11 cellular contexts compared by ENCODE assay signal in genomic region chr1:235047331-235047871, GRCh38.
DNase-seq lines count a peak whose midpoint lies in the region; ATAC-seq, FAIRE-seq and TF ChIP-seq lines count a peak whose summit lies in the region.
"Had no signal": no experiment of that assay in that cellular context is flagged by ENCODE, and none has a peak within 500 bp of the region (broad histone marks: within the 10 kb centered on the region; RNA-seq: fewer than 3 reads in every experiment).

No MANE protein-coding gene starts in this region.

- H3K27ac ChIP-seq in astrocyte (ENCODE audit: low read depth, low read length): peak overlapping the region; percentile 71

- TF ChIP-seq CTCF in astrocyte (IDR thresholded peaks at IDR 0.05; ENCODE audit: insufficient read depth, low read depth, low read length) (no peak), type B pancreatic cell (conservative IDR thresholded peaks at IDR 0.05) (no peak)

- H3K36me3 Mint-ChIP-seq in activated T-cell treated with anti-CD3 and anti-CD28 coated beads, Interleukin-2, amount 50 U/mL, for 72 hours (ENCODE audit: insufficient read depth in 2 of 2): peaks cover 0 to 2% of the 10 kb centered on the region in 2 donors
- H3K36me3 Mint-ChIP-seq in astrocyte (ENCODE audit: low read depth, unreplicated experiment) (no peaks in the 10 kb centered on the region), memory B cell (no peaks in the 10 kb centered on the region), type B pancreatic cell (no peaks in the 10 kb centered on the region)

- DNase-seq in activated T-cell treated with anti-CD3 and anti-CD28 coated beads, Interleukin-2, amount 50 U/mL, for 72 hours: no peak
- DNase-seq in activated T-cell treated with anti-CD3 and anti-CD28 coated beads, Interleukin-2, amount 50 U/mL, for 1 hour: no peak
- DNase-seq in astrocyte (ENCODE audit: low read depth): no peak
- no peak for DNase-seq in memory B cell (ENCODE audit: low spot score in 2 of 2)
- DNase-seq in type B pancreatic cell (ENCODE audit: extremely low spot score, unreplicated experiment): no peak
- DNase-seq in GM19238 (ENCODE audit: insufficient read length, low spot score): no peak
- no peak for DNase-seq in NK-92 treated with Interleukin-12 subunit alpha and Interleukin-12 subunit beta, amount 100 ng/mL, for 24 hours (lab: John Stamatoyannopoulos, UW)
- no peak for DNase-seq in amygdala (lab: John Stamatoyannopoulos, UW)
- DNase-seq: activated gamma-delta T cell treated with Interleukin-2 at 50 U/mL for 16 hours, AML-193 had no signal

- H3K27me3 ChIP-seq in astrocyte (ENCODE audit: insufficient read depth, low read length): no peaks in the 10 kb centered on the region

- peaks cover 26% of the 10 kb centered on the region for H3K4me1 ChIP-seq in astrocyte (ENCODE audit: insufficient read depth, low read length)

- no peaks in the 10 kb centered on the region for H3K36me3 ChIP-seq in astrocyte (ENCODE audit: insufficient read depth, low read length)

- no peaks in the 10 kb centered on the region for H3K27me3 Mint-ChIP-seq in activated T-cell treated with anti-CD3 and anti-CD28 coated beads, Interleukin-2, amount 50 U/mL, for 72 hours (ENCODE audit: low read depth)
- H3K27me3 Mint-ChIP-seq in astrocyte (ENCODE audit: low read depth, unreplicated experiment) (no peaks in the 10 kb centered on the region), memory B cell (no peaks in the 10 kb centered on the region), type B pancreatic cell (no peaks in the 10 kb centered on the region)

- no peaks in the 10 kb centered on the region for H3K9me3 ChIP-seq in astrocyte (ENCODE audit: insufficient read depth, low read depth, low read length)

- peak overlapping the region; percentile 58 for H3K4me2 ChIP-seq in astrocyte (ENCODE audit: low read length)

- peak overlapping the region; percentile 92 for H3K27ac Mint-ChIP-seq in activated T-cell treated with anti-CD3 and anti-CD28 coated beads, Interleukin-2, amount 50 U/mL, for 72 hours
- H3K27ac Mint-ChIP-seq in astrocyte (ENCODE audit: unreplicated experiment): peak overlapping the region; percentile 86
- peak overlapping the region; percentile 79 for H3K27ac Mint-ChIP-seq in memory B cell
- peak overlapping the region; percentile 69 for H3K27ac Mint-ChIP-seq in type B pancreatic cell

- H3K4me3 Mint-ChIP-seq in activated T-cell treated with anti-CD3 and anti-CD28 coated beads, Interleukin-2, amount 50 U/mL, for 72 hours: peak overlapping the region; percentile 66 to 84
- H3K4me3 Mint-ChIP-seq in astrocyte (ENCODE audit: unreplicated experiment) (no peak overlapping the region), memory B cell (no peak overlapping the region), type B pancreatic cell (no peak overlapping the region)

- H2AFZ ChIP-seq in astrocyte (ENCODE audit: low read depth, low read length): peak overlapping the region; percentile 77

- no peaks in the 10 kb centered on the region for H3K9me3 Mint-ChIP-seq in activated T-cell treated with anti-CD3 and anti-CD28 coated beads, Interleukin-2, amount 50 U/mL, for 72 hours
- H3K9me3 Mint-ChIP-seq in astrocyte (ENCODE audit: unreplicated experiment) (no peaks in the 10 kb centered on the region), memory B cell (no peaks in the 10 kb centered on the region), type B pancreatic cell (no peaks in the 10 kb centered on the region)

- no peak for ATAC-seq in activated T-cell treated with anti-CD3 and anti-CD28 coated beads, Interleukin-2, amount 50 U/mL, for 72 hours (replicated peaks in 1 of 2)
- no peak for ATAC-seq in memory B cell (ENCODE audit: low read depth)

- no peak overlapping the region for H3K4me3 ChIP-seq in astrocyte (ENCODE audit: insufficient read depth, low read depth, low read length)

- peak overlapping the region; percentile 63 for H3K9ac ChIP-seq in astrocyte (ENCODE audit: low read length)

- no peaks in the 10 kb centered on the region for H4K20me1 ChIP-seq in astrocyte (ENCODE audit: insufficient read depth, low read length)

- peaks cover 75% of the 10 kb centered on the region for H3K4me1 Mint-ChIP-seq in activated T-cell treated with anti-CD3 and anti-CD28 coated beads, Interleukin-2, amount 50 U/mL, for 72 hours (ENCODE audit: low read depth)
- H3K4me1 Mint-ChIP-seq in astrocyte (ENCODE audit: low read depth, unreplicated experiment) (peaks cover 35% of the 10 kb centered on the region), memory B cell (peaks cover 24% of the 10 kb centered on the region), type B pancreatic cell (ENCODE audit: unreplicated experiment) (peaks cover 33% of the 10 kb centered on the region)

- no peaks in the 10 kb centered on the region for H3K79me2 ChIP-seq in astrocyte (ENCODE audit: insufficient read depth, low read length)

- FAIRE-seq in astrocyte (lab: Jason Lieb, UNC): no peak
- FAIRE-seq: urothelium cell line had no signal

Comparison
In these comparisons a context has a peak if more than half of its experiments do, and no peak if none do; other contexts are left out.
1. H3K4me3 Mint-ChIP-seq: peak in activated T-cell treated with anti-CD3 and anti-CD28 coated beads, Interleukin-2, amount 50 U/mL, for 72 hours (2 of 2); none in astrocyte (single experiment), memory B cell (single experiment) and type B pancreatic cell (single experiment).
2. Peak in every context shown above with its lines, with median percentiles within 50 percentile points of each other: H3K27ac Mint-ChIP-seq.